ENCODE assay signal across 1 cellular context in genomic region chr16:71467810-71468209, GRCh38.
TF ChIP-seq lines count a peak whose summit lies in the region.

No MANE protein-coding gene starts in this region.

TF ChIP-seq in WTC11, 78 proteins besides CTCF, POLR2A, EP300 and RAD21 (continued from another document):
- TF ChIP-seq, protein P1, sequence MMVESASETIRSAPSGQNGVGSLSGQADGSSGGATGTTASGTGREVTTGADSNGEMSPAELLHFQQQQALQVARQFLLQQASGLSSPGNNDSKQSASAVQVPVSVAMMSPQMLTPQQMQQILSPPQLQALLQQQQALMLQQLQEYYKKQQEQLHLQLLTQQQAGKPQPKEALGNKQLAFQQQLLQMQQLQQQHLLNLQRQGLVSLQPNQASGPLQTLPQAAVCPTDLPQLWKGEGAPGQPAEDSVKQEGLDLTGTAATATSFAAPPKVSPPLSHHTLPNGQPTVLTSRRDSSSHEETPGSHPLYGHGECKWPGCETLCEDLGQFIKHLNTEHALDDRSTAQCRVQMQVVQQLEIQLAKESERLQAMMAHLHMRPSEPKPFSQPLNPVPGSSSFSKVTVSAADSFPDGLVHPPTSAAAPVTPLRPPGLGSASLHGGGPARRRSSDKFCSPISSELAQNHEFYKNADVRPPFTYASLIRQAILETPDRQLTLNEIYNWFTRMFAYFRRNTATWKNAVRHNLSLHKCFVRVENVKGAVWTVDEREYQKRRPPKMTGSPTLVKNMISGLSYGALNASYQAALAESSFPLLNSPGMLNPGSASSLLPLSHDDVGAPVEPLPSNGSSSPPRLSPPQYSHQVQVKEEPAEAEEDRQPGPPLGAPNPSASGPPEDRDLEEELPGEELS (CRISPR knock-in tag; IDR thresholded peaks at IDR 0.05), result peak; percentile 68; the same call in 1 of the 2 replicates
- TF ChIP-seq SOX15 (CRISPR knock-in tag; IDR thresholded peaks at IDR 0.05), result no peak
- no peak for TF ChIP-seq USF2 (CRISPR knock-in tag; IDR thresholded peaks at IDR 0.05)
- peak; percentile 48; the same call in 1 of the 2 replicates for TF ChIP-seq FOXK1 (CRISPR knock-in tag; IDR thresholded peaks at IDR 0.05)
- TF ChIP-seq ZNF121 (CRISPR knock-in tag; IDR thresholded peaks at IDR 0.05), result no peak
